Comparison of ENCODE assay signal across 18 cellular contexts in the genomic region with DNA sequence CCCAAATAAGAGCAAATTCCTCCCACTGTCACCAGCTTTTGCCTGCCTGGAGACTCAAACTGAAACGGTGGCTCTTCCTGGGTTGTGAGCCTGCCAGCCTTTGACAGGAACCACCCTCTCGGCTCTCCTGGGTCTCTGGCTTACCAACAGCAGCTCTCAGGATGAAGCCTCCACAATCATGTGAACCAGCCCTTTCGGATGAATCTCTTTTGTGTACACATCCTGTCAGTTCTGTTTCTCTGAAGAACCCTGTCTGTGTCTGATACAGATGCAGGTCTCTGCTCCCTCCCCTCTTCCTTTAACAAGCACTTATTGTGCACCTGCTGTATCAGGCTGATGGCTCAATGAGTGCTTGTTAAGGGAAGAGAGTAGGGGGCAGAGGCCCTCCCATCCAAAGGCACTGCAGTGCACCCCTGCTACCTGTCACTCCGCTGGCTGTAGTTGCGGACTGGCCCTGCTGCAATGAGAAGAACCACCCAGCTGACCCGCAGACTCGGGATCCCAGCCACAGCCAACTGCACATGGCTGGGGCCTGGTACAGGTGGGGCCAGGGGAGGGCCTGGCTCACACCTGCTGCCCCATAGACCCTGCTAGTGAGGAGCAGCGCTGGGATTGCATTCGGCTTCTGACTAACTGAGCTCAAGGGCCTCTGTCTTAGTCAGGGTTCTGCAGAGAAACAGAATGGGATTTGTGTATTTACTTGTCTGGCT.
"Had no signal": no experiment of that assay in that cellular context is flagged by ENCODE, and none has a peak within 500 bp of the region (broad histone marks: within the 10 kb centered on the region; RNA-seq: fewer than 3 reads in every experiment).

No MANE protein-coding gene starts in this region.

- H3K4me2 ChIP-seq: smooth muscle cell had no signal

- ATAC-seq: esophagus mucosa; heart left ventricle; naive thymus-derived CD4-positive, alpha-beta T cell; stimulated activated effector memory CD8-positive, alpha-beta T cell treated with anti-CD3 and anti-CD28 coated beads, Interleukin-12 subunit alpha, Interleukin-12 subunit beta, amount 100 ng/mL, for 72 hours had no signal

- H3K9me3 ChIP-seq: heart left ventricle, right atrium auricular region, stomach, thoracic aorta, transverse colon had no signal

- H3K4me3 ChIP-seq: dorsolateral prefrontal cortex, heart left ventricle, right atrium auricular region, smooth muscle cell, stomach, thoracic aorta, transverse colon had no signal

- DNase-seq: cortex of kidney; dorsolateral prefrontal cortex; effector CD8-positive, alpha-beta T cell; heart left ventricle; hippocampal formation; kidney glomerular epithelial cell; mammary epithelial cell; naive thymus-derived CD4-positive, alpha-beta T cell; stimulated activated CD4-positive, alpha-beta T cell treated with anti-CD3 and anti-CD28 coated beads, Interleukin-2, amount 100 ng/mL, for 48 hours; stimulated activated CD8-positive, alpha-beta memory T cell treated with anti-CD3 and anti-CD28 coated beads, Interleukin-4, amount 100 ng/mL, for 48 hours; stomach; substantia nigra; transverse colon had no signal

- H3K27ac ChIP-seq: dorsolateral prefrontal cortex, heart left ventricle, right atrium auricular region, stomach, thoracic aorta, transverse colon had no signal

- H3K4me1 ChIP-seq: right atrium auricular region, stomach, transverse colon had no signal

- H3K27me3 ChIP-seq: heart left ventricle, right atrium auricular region, transverse colon had no signal

- H3K36me3 ChIP-seq: heart left ventricle, right atrium auricular region, stomach, thoracic aorta, transverse colon had no signal
